In genomic region chr17:82808921-82809905, GRCh38 we compare ENCODE assay signal across 1 cellular context.
TF ChIP-seq lines count a peak whose summit lies in the region.

No MANE protein-coding gene starts in this region.

TF ChIP-seq in SK-N-SH treated with all-trans-retinoic acid at 6 μM for 48 hours, 23 proteins besides CTCF, POLR2A, EP300 and RAD21 (continued from another document):
- no peak for TF ChIP-seq PATZ1 (CRISPR knock-in tag; IDR thresholded peaks at IDR 0.05; ENCODE audit: borderline replicate concordance)
- TF ChIP-seq TCF4 (CRISPR knock-in tag; IDR thresholded peaks at IDR 0.05; ENCODE audit: borderline replicate concordance), result no peak
- TF ChIP-seq PPARA (CRISPR knock-in tag; IDR thresholded peaks at IDR 0.05; ENCODE audit: borderline replicate concordance), result no peak
- TF ChIP-seq SNAI2 (CRISPR knock-in tag; IDR thresholded peaks at IDR 0.05), result no peak
- no peak for TF ChIP-seq GLIS3 (CRISPR knock-in tag; IDR thresholded peaks at IDR 0.05)
- TF ChIP-seq ISL1 (CRISPR knock-in tag; IDR thresholded peaks at IDR 0.05), result no peak
- TF ChIP-seq RARB (CRISPR knock-in tag; IDR thresholded peaks at IDR 0.05), result no peak
- TF ChIP-seq POU6F1 (CRISPR knock-in tag; IDR thresholded peaks at IDR 0.05; ENCODE audit: borderline replicate concordance, low read depth), result no peak
- no peak for TF ChIP-seq BACH2 (CRISPR knock-in tag; IDR thresholded peaks at IDR 0.05; ENCODE audit: borderline replicate concordance)
